ENCODE assay signal across 8 cellular contexts in the genomic region with DNA sequence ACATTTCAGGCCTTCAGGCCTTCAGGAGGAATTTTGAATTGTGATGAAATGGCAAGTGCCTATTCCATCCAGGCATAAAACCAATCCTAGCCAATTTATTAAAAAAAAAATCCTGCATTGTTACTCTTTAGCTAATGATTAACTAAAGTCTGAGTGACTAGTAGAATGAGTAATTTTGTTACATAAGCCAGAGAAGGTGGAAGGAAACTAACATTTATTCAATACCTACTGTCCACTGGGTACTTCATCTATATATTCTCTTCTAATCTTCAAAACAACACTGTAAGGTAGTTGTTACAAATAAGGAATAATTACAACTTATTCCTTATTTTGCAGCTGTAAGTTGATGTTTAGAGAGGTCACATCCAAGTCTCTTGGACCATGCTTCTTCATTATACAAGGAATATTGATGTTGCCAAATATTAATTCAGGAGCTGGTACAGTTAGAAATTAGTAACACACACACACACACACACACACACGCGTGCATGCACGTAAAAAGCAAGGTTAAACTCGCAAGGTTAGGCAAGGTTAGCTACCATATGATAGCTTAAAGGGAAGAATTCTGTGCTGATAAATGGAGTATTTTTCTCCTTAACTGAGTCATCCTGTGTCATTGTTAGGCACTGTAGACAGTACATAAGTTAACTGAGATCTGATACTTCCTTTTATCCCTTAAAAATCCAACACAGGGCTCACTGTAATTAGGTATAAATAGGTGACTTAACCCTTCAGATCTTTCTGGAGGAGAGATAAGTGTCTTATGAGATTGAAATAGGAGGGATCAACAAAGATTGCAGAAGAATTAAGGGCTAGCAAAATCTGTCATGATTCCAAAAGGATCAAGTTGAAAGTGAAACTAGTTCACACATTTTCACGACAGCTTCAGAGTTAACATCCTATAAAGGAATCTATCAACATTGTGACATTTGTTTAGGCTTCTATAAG.
DNase-seq lines count a peak whose midpoint lies in the region; ATAC-seq and TF ChIP-seq lines count a peak whose summit lies in the region.

No MANE protein-coding gene starts in this region.

- peak overlapping the region; percentile 29 for H3K27ac Mint-ChIP-seq in T-helper 17 cell

- H3K4me3 Mint-ChIP-seq in T-helper 17 cell: peak overlapping the region; percentile 83

- no peaks in the 10 kb centered on the region for H3K27me3 ChIP-seq in spleen (replicated peaks in 1 of 7)

- WGBS in spleen, 5 donors: 41 to 55% (median 45%) methylated on average over 5 of the region's 5 CpGs

- no peaks in the 10 kb centered on the region for H3K36me3 ChIP-seq in spleen

- intact Hi-C loops in left ventricle myocardium superior (cut with micrococcal nuclease) (no loop called here), spleen (cut with DNase I; ENCODE audit: low total_unique reads) (no loop called here)

- TF ChIP-seq POLR2A in spleen (IDR thresholded peaks at IDR 0.05): no peak

- H3K27me3 Mint-ChIP-seq in T-helper 17 cell: no peaks in the 10 kb centered on the region

- no peak for TF ChIP-seq CTCF in spleen (IDR thresholded peaks at IDR 0.05 in 8 of 11, conservative IDR thresholded peaks at IDR 0.05 in 3 of 11)

- peak overlapping the region in 2 of 8 donors; percentile 14 to 41 for H3K4me3 ChIP-seq in spleen

- no peaks in the 10 kb centered on the region for H3K36me3 Mint-ChIP-seq in T-helper 17 cell (ENCODE audit: low read depth)

- peak overlapping the region in 7 of 8 donors; percentile 22 to 60 (median 40) for H3K27ac ChIP-seq in spleen

- no peak for ATAC-seq in T-helper 17 cell
- ATAC-seq in left ventricle myocardium superior: peak; percentile 51
- no peak for ATAC-seq in GM21723 (IDR thresholded peaks at IDR 0.05; ENCODE audit: unreplicated experiment)
- ATAC-seq in GM21423 (IDR thresholded peaks at IDR 0.05; ENCODE audit: unreplicated experiment): no peak

- H3K9me3 ChIP-seq in T-helper 17 cell (ENCODE audit: control insufficient read depth, low read length, poor library complexity, severe bottlenecking): no peaks in the 10 kb centered on the region
- H3K9me3 ChIP-seq in spleen: no peaks in the 10 kb centered on the region

- peaks cover 10% of the 10 kb centered on the region for H3K4me1 Mint-ChIP-seq in T-helper 17 cell

- peaks cover 0 to 18% (median 4%) of the 10 kb centered on the region in 6 donors for H3K4me1 ChIP-seq in spleen

- DNase-seq in HPDE6-E6E7 (ENCODE audit: extremely low spot score): peak; percentile 25
- no peak for DNase-seq in T-helper 17 cell
- DNase-seq in left ventricle myocardium superior: peak; percentile 33
- DNase-seq in spleen: no peak
- no peak for DNase-seq in retina
- DNase-seq in stimulated activated CD4-positive, alpha-beta T cell treated with anti-CD3 and anti-CD28 coated beads, Interleukin-12 subunit alpha, Interleukin-12 subunit beta, amount 100 ng/mL, for 4 hours: no peak

Comparison
In these comparisons a context has a peak if more than half of its experiments do, and no peak if none do; other contexts are left out.
1. DNase-seq: peak in HPDE6-E6E7 (single experiment) and left ventricle myocardium superior (single experiment); none in T-helper 17 cell (0 of 3), spleen (single experiment), retina (single experiment) and stimulated activated CD4-positive, alpha-beta T cell treated with anti-CD3 and anti-CD28 coated beads, Interleukin-12 subunit alpha, Interleukin-12 subunit beta, amount 100 ng/mL, for 4 hours (single experiment).